Comparison of ENCODE assay signal across 13 cellular contexts in the genomic region with DNA sequence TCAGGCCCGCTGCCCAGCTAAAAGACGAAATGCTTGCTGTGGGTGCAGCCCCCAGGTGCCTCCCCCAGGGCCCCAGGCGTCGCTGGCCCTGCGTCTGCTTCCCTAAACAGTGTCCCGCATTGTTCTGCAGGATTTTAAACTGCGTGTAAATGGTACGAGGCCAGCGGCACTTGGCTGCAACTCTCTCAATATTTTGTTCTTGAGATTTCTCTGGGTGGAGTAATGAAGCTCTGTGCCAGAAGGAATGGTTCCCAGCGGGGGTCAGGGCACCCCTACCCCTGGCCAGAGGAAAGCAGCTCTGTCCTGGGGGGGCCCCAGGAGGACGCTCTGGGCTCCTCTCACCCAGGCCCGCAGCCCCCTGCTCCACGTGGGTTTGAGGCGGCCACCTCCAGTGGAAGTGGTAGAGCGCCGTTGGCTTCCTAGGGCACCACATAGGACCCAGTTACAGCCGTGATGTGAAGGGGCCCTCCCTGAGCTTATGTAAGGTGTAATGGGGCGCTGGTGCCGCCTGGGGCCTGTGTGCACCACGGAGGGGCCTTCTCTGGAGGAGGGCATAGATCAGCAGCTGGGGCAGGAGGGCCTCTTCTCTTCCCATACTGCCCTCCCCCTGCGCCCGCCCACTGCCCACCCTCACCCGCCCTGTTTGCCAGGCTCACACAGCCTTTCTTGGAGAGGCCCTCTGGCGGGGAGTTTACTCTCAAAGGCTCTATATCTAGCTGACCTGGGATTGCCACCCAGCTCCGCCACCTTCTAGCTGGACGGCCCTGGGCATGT. TPM values are rescaled to one million over a fixed set of nuclear protein-coding genes. Genes with fewer than 3 reads are reported as not detected.
DNase-seq lines count a peak whose midpoint lies in the region; ATAC-seq and TF ChIP-seq lines count a peak whose summit lies in the region.
"Had no signal": no experiment of that assay in that cellular context is flagged by ENCODE, and none has a peak within 500 bp of the region (broad histone marks: within the 10 kb centered on the region; RNA-seq: fewer than 3 reads in every experiment).

No MANE protein-coding gene starts in this region.

- H3K9me3 ChIP-seq in heart left ventricle = no peaks in the 10 kb centered on the region

- intact Hi-C loops in heart left ventricle (cut with DNase I) = no loop called here

- H3K27me3 ChIP-seq in heart left ventricle = no peaks in the 10 kb centered on the region

- H3K9me3 Mint-ChIP-seq in neural crest cell = peaks cover 2% of the 10 kb centered on the region
- no peaks in the 10 kb centered on the region for H3K9me3 Mint-ChIP-seq in type B pancreatic cell

- TF ChIP-seq POLR2A in heart left ventricle (IDR thresholded peaks at IDR 0.05) = no peak

- H3K4me3 ChIP-seq in heart left ventricle = peak overlapping the region in 2 of 12 donors; percentile 11 to 13

- peak overlapping the region; percentile 85 for H3K27ac Mint-ChIP-seq in neural crest cell (ENCODE audit: unreplicated experiment)
- peak overlapping the region; percentile 78 for H3K27ac Mint-ChIP-seq in type B pancreatic cell

- H3K4me1 Mint-ChIP-seq in neural crest cell (peaks cover 46% of the 10 kb centered on the region), type B pancreatic cell (ENCODE audit: unreplicated experiment) (peaks cover 36% of the 10 kb centered on the region)

- 45 to 58% (median 52%) methylated on average over 18 to 26 of the region's 26 CpGs for WGBS in heart left ventricle, 4 donors

- H3K27ac ChIP-seq in VCaP (peak overlapping the region; percentile 100), heart left ventricle (peak overlapping the region in 10 of 12 donors; percentile 4 to 84 (median 58))

- TF ChIP-seq CTCF in VCaP (conservative IDR thresholded peaks at IDR 0.05) = peak; percentile 63
- no peak for TF ChIP-seq CTCF in heart left ventricle (IDR thresholded peaks at IDR 0.05)
- no peak for TF ChIP-seq CTCF in neural crest cell (conservative IDR thresholded peaks at IDR 0.05)
- TF ChIP-seq CTCF in type B pancreatic cell (conservative IDR thresholded peaks at IDR 0.05) = no peak

- H3K36me3 ChIP-seq in heart left ventricle = no peaks in the 10 kb centered on the region

- peaks cover 0 to 35% (median 17%) of the 10 kb centered on the region in 12 donors for H3K4me1 ChIP-seq in heart left ventricle

- H3K36me3 Mint-ChIP-seq in neural crest cell (ENCODE audit: low read depth) (peaks cover 9% of the 10 kb centered on the region), type B pancreatic cell (peaks cover 12% of the 10 kb centered on the region)

- peak in 1 of 5 donors; percentile 54 for DNase-seq in heart left ventricle
- no peak for DNase-seq in neural crest cell (ENCODE audit: low read depth, low spot score)
- DNase-seq in type B pancreatic cell (ENCODE audit: extremely low spot score, unreplicated experiment) = no peak
- no peak for DNase-seq in CD1c-positive myeloid dendritic cell (ENCODE audit: extremely low spot score)
- DNase-seq in SHP77 (lab: John Stamatoyannopoulos, UW) = no peak
- DNase-seq: amniotic stem cell, NCI-H1694 treated with DMSO at 0.1 percent for 48 hours had no signal

- H3K4me3 Mint-ChIP-seq in neural crest cell (no peak overlapping the region), type B pancreatic cell (peak overlapping the region; percentile 35)

- H3K27me3 Mint-ChIP-seq in neural crest cell (ENCODE audit: low read depth) (no peaks in the 10 kb centered on the region), type B pancreatic cell (no peaks in the 10 kb centered on the region)

- ATAC-seq in heart left ventricle (peak; percentile 60 to 86 (median 78)), GM21367 (IDR thresholded peaks at IDR 0.05; ENCODE audit: unreplicated experiment) (no peak), HG03460 (IDR thresholded peaks at IDR 0.05; ENCODE audit: unreplicated experiment) (no peak)

RNA-seq across cellular contexts. Expression of gene PAK4, which starts 19.8 kb away (rescaled TPM):
- total RNA-seq in heart left ventricle = 10 to 100 TPM; 11.5 to 22.1 (median 16.2) TPM
- 10 to 100 TPM in 1 of 2 donors, 1 to 10 TPM in 1; 9.5 to 25.8 TPM for polyA plus RNA-seq in heart left ventricle
- 54.4 and 56.8 TPM in 2 replicates for total RNA-seq in neural crest cell
- 52.1 and 64.3 TPM in 2 replicates for total RNA-seq in type B pancreatic cell (ENCODE audit: low replicate concordance)

RNA-seq across cellular contexts. Expression of gene NCCRP1, which starts 51.4 kb away (rescaled TPM):
- under 1 TPM in 1 of 9 donors, not detected in 8; 0.16 TPM for total RNA-seq in heart left ventricle
- polyA plus RNA-seq in heart left ventricle = not detected
- total RNA-seq in neural crest cell = not detected in 2 replicates
- 19.0 and 22.6 TPM in 2 replicates for total RNA-seq in type B pancreatic cell (ENCODE audit: low replicate concordance)
- total RNA-seq: glomerular endothelial cell, pulmonary artery endothelial cell had no signal

RNA-seq across cellular contexts. Expression of gene SYCN, which starts 58.7 kb away (rescaled TPM):
- under 1 TPM in 1 of 9 donors, not detected in 8; 0.77 TPM for total RNA-seq in heart left ventricle
- polyA plus RNA-seq in heart left ventricle = not detected
- total RNA-seq in neural crest cell = not detected in 2 replicates
- not detected in 2 replicates for total RNA-seq in type B pancreatic cell (ENCODE audit: low replicate concordance)
- total RNA-seq: Daoy, glomerular endothelial cell, pulmonary artery endothelial cell had no signal

Comparison
In these comparisons a context has a peak if more than half of its experiments do, and no peak if none do; other contexts are left out.
1. ATAC-seq: peak in heart left ventricle (4 of 4); none in GM21367 (single experiment) and HG03460 (single experiment).
2. RNA of gene NCCRP1, which starts 51.4 kb away (total RNA-seq): 19.0 to 22.6 TPM in type B pancreatic cell; not detected in neural crest cell and 0.16 TPM in heart left ventricle; every median in the first group is over 10 times any median in the second.